8 cellular contexts compared by ENCODE assay signal in genomic region chr12:15701721-15702156, GRCh38.
DNase-seq lines count a peak whose midpoint lies in the region; ATAC-seq and TF ChIP-seq lines count a peak whose summit lies in the region.

No MANE protein-coding gene starts in this region.

- H3K9me3 ChIP-seq in Panc1 (ENCODE audit: control insufficient read depth, insufficient read depth, low read depth, low read length) = no peaks in the 10 kb centered on the region

- POLR2A ChIA-PET in Panc1 (lab: Charles Lee) = no interaction called here

- ATAC-seq in Panc1 (no peak), GM21526 (IDR thresholded peaks at IDR 0.05; ENCODE audit: low FRiP score, unreplicated experiment) (no peak)

- intact Hi-C loops in Panc1 (cut with micrococcal nuclease; ENCODE audit: unreplicated experiment) = no loop called here

- no peaks in the 10 kb centered on the region for H3K27me3 ChIP-seq in Panc1 (ENCODE audit: control insufficient read depth, insufficient read depth, low read length)

- peaks cover 28% of the 10 kb centered on the region for H3K4me1 ChIP-seq in Panc1 (ENCODE audit: control insufficient read depth, insufficient read depth, low read length)

- H3K4me3 ChIP-seq in Panc1 (ENCODE audit: low read depth in 2 of 2, low read length in 2 of 2) (no peak overlapping the region), fibroblast of mammary gland (ENCODE audit: control insufficient read depth, low read depth, low read length) (no peak overlapping the region)

- in situ Hi-C loops in Panc1 (cut with HindIII; ENCODE audit: low pct_unique_long_range_greater_than_20kb, low sequenced_read_pairs) = no loop called here

- H3K36me3 ChIP-seq in Panc1 (ENCODE audit: control insufficient read depth, insufficient read depth, low read length) = no peaks in the 10 kb centered on the region

- CTCF ChIA-PET in Panc1 (lab: Charles Lee) = no interaction called here

- H3K27ac ChIP-seq in Panc1 (ENCODE audit: low read length) = peak overlapping the region; percentile 34; the same call in 1 of the 2 replicates

- DNase-seq in Daoy (ENCODE audit: low read depth) (peak; percentile 23), Panc1 (ENCODE audit: low read depth, low spot score) (no peak), fibroblast of mammary gland (ENCODE audit: low read depth) (peak; percentile 75), renal cortical epithelial cell (ENCODE audit: low read depth) (peak; percentile 86), ecto neural progenitor cell (ENCODE audit: low spot score) (no peak), NCI-H1436 treated with DMSO at 0.1 percent for 48 hours (lab: John Stamatoyannopoulos, UW) (no peak)
- DNase-seq in activated naive CD4-positive, alpha-beta T cell treated with anti-CD3 and anti-CD28 coated beads, Interleukin-2, amount 50 U/mL, for 16 hours = no peak

- TF ChIP-seq CTCF in Panc1 (IDR thresholded peaks at IDR 0.05) = no peak
- TF ChIP-seq CTCF in fibroblast of mammary gland (conservative IDR thresholded peaks at IDR 0.05; ENCODE audit: control insufficient read depth, insufficient read depth, low read depth, low read length) = no peak

- no TSS peak for BruUV-seq in Panc1 (replicated peaks; lab: Mats Ljungman, UMichigan)

Comparison
In these comparisons a context has a peak if more than half of its experiments do, and no peak if none do; other contexts are left out.
1. DNase-seq: peak in Daoy (single experiment), fibroblast of mammary gland (single experiment) and renal cortical epithelial cell (single experiment); none in Panc1 (single experiment), ecto neural progenitor cell (single experiment), NCI-H1436 treated with DMSO at 0.1 percent for 48 hours (single experiment) and activated naive CD4-positive, alpha-beta T cell treated with anti-CD3 and anti-CD28 coated beads, Interleukin-2, amount 50 U/mL, for 16 hours (single experiment).